Comparison of ENCODE assay signal across 8 cellular contexts in the genomic region with DNA sequence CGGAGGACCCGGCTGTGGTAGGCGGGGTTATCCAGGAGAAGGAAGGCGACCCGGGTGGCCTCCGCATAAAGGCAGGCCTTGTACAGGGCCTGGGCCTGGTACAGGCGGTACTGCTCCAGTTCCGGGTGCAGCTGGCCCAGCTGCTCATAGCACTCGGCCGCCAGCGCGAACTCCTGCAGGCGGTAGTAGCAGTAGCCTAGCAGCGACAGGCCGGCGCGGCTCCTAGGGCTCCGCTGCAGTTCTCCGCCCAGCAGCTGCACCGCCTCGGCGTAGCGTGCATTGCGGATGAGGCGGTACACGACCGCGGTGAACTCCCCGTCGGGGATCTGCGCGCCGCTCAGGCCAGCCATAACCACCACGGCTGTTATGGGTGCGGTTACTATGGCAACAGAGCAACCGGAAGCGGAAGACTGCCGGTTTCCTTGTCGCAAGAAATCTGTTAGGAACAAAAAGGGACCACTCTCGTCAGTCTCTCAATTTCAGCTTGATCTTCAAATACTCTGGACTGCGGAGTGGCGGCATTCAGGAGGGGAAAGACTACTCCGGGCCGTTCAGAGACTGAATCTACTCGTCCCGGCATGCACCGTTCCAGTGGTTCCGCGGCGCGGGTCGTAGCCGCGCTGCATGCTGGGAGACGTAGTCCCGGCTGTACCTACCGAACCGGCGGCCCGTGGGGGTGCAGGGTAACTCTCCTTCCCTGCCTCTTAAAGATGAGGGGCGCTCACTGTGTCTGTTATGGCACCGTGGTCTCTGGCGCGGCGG.
DNase-seq lines count a peak whose midpoint lies in the region; ATAC-seq lines count a peak whose summit lies in the region.

No MANE protein-coding gene starts in this region.

- H3K4me1 Mint-ChIP-seq in activated T-helper 2 cell treated with anti-CD3 and anti-CD28 coated beads, Interferon-gamma antibody, Interleukin-2, Interleukin-4, amounts not matched to agents 10 μg/mL and 5 μg/mL and 100 μg/mL, durations not matched to agents 14 hours and 24 hours and 36 hours (ENCODE audit: low read depth): peaks cover 12% of the 10 kb centered on the region
- H3K4me1 Mint-ChIP-seq in naive thymus-derived CD8-positive, alpha-beta T cell: peaks cover 6 to 14% (median 11%) of the 10 kb centered on the region in 4 donors
- peaks cover 18% of the 10 kb centered on the region for H3K4me1 Mint-ChIP-seq in stimulated activated memory B cell treated with anti-CD40 and anti-IgM and Interleukin-4, amounts not matched to agents 10 μg/mL and 1 μg/mL and 100 μg/mL, for 72 hours

- intact Hi-C loops in activated T-helper 2 cell treated with anti-CD3 and anti-CD28 coated beads, Interferon-gamma antibody, Interleukin-2, Interleukin-4, amounts not matched to agents 10 μg/mL and 5 μg/mL and 100 μg/mL, durations not matched to agents 14 hours and 24 hours and 36 hours (cut with micrococcal nuclease): loop anchor here (1.0 to 5.0 kb wide), 4 partner anchors 66 to 340 kb away; partner anchors contain the start of genes AGPS and HNRNPA3

- H3K9me3 Mint-ChIP-seq in activated T-helper 2 cell treated with anti-CD3 and anti-CD28 coated beads, Interferon-gamma antibody, Interleukin-2, Interleukin-4, amounts not matched to agents 10 μg/mL and 5 μg/mL and 100 μg/mL, durations not matched to agents 14 hours and 24 hours and 36 hours: no peaks in the 10 kb centered on the region
- peaks cover 0 to 7% (median 2%) of the 10 kb centered on the region in 9 donors for H3K9me3 Mint-ChIP-seq in naive thymus-derived CD8-positive, alpha-beta T cell
- peaks cover 3% of the 10 kb centered on the region for H3K9me3 Mint-ChIP-seq in stimulated activated memory B cell treated with anti-CD40 and anti-IgM and Interleukin-4, amounts not matched to agents 10 μg/mL and 1 μg/mL and 100 μg/mL, for 72 hours

- DNase-seq in Daoy (ENCODE audit: low read depth): peak; percentile 93
- DNase-seq in GOT3 (lab: John Stamatoyannopoulos, UW): peak; percentile 90
- peak; percentile 90 to 93 for DNase-seq in Kasumi-1 (lab: John Stamatoyannopoulos, UW)
- DNase-seq in RKO (ENCODE audit: low spot score): peak; percentile 91
- peak; percentile 89 for DNase-seq in activated T-helper 2 cell treated with anti-CD3 and anti-CD28 coated beads, Interferon-gamma antibody, Interleukin-2, Interleukin-4, amounts not matched to agents 10 μg/mL and 5 μg/mL and 100 μg/mL, durations not matched to agents 14 hours and 24 hours and 36 hours (ENCODE audit: low spot score)
- DNase-seq in fibroblast of peridontal ligament (ENCODE audit: extremely low read depth): peak; percentile 89
- DNase-seq in naive thymus-derived CD8-positive, alpha-beta T cell: peak; percentile 81 to 99 (median 94)

- no peaks in the 10 kb centered on the region for H3K36me3 Mint-ChIP-seq in activated T-helper 2 cell treated with anti-CD3 and anti-CD28 coated beads, Interferon-gamma antibody, Interleukin-2, Interleukin-4, amounts not matched to agents 10 μg/mL and 5 μg/mL and 100 μg/mL, durations not matched to agents 14 hours and 24 hours and 36 hours (ENCODE audit: low read depth)
- H3K36me3 Mint-ChIP-seq in naive thymus-derived CD8-positive, alpha-beta T cell: peaks cover 0 to 11% (median 4%) of the 10 kb centered on the region in 3 donors
- peaks cover 6% of the 10 kb centered on the region for H3K36me3 Mint-ChIP-seq in stimulated activated memory B cell treated with anti-CD40 and anti-IgM and Interleukin-4, amounts not matched to agents 10 μg/mL and 1 μg/mL and 100 μg/mL, for 72 hours

- H3K27me3 Mint-ChIP-seq in activated T-helper 2 cell treated with anti-CD3 and anti-CD28 coated beads, Interferon-gamma antibody, Interleukin-2, Interleukin-4, amounts not matched to agents 10 μg/mL and 5 μg/mL and 100 μg/mL, durations not matched to agents 14 hours and 24 hours and 36 hours (ENCODE audit: low read depth): peaks cover 1% of the 10 kb centered on the region
- no peaks in the 10 kb centered on the region for H3K27me3 Mint-ChIP-seq in naive thymus-derived CD8-positive, alpha-beta T cell
- no peaks in the 10 kb centered on the region for H3K27me3 Mint-ChIP-seq in stimulated activated memory B cell treated with anti-CD40 and anti-IgM and Interleukin-4, amounts not matched to agents 10 μg/mL and 1 μg/mL and 100 μg/mL, for 72 hours

- H3K4me3 Mint-ChIP-seq in activated T-helper 2 cell treated with anti-CD3 and anti-CD28 coated beads, Interferon-gamma antibody, Interleukin-2, Interleukin-4, amounts not matched to agents 10 μg/mL and 5 μg/mL and 100 μg/mL, durations not matched to agents 14 hours and 24 hours and 36 hours (ENCODE audit: low read depth): peak overlapping the region; percentile 91
- peak overlapping the region; percentile 92 to 99 (median 97) for H3K4me3 Mint-ChIP-seq in naive thymus-derived CD8-positive, alpha-beta T cell
- peak overlapping the region; percentile 89 for H3K4me3 Mint-ChIP-seq in stimulated activated memory B cell treated with anti-CD40 and anti-IgM and Interleukin-4, amounts not matched to agents 10 μg/mL and 1 μg/mL and 100 μg/mL, for 72 hours

- H3K27ac Mint-ChIP-seq in activated T-helper 2 cell treated with anti-CD3 and anti-CD28 coated beads, Interferon-gamma antibody, Interleukin-2, Interleukin-4, amounts not matched to agents 10 μg/mL and 5 μg/mL and 100 μg/mL, durations not matched to agents 14 hours and 24 hours and 36 hours: peak overlapping the region; percentile 97
- peak overlapping the region; percentile 99 to 100 (median 100) for H3K27ac Mint-ChIP-seq in naive thymus-derived CD8-positive, alpha-beta T cell
- peak overlapping the region; percentile 98 for H3K27ac Mint-ChIP-seq in stimulated activated memory B cell treated with anti-CD40 and anti-IgM and Interleukin-4, amounts not matched to agents 10 μg/mL and 1 μg/mL and 100 μg/mL, for 72 hours

- POLR2A ChIA-PET in naive thymus-derived CD8-positive, alpha-beta T cell (lab: Charles Lee): interaction anchor here (1.1 kb wide), 1 partner anchor 341 kb away, joined by 3 read pairs; no protein-coding TSS in a partner anchor

- ATAC-seq in naive thymus-derived CD8-positive, alpha-beta T cell: peak; percentile 91 to 92
- peak; percentile 98 for ATAC-seq in stimulated activated memory B cell treated with anti-CD40 and anti-IgM and Interleukin-4, amounts not matched to agents 10 μg/mL and 1 μg/mL and 100 μg/mL, for 72 hours

Comparison
In these comparisons a context has a peak if more than half of its experiments do, and no peak if none do; other contexts are left out.
1. Peak in every context shown above with its lines: DNase-seq and ATAC-seq.